Comparison of ENCODE assay signal across 8 cellular contexts in genomic region chr16:75555213-75555706, GRCh38. TPM values are rescaled to one million over a fixed set of nuclear protein-coding genes. Genes with fewer than 3 reads are reported as not detected.
DNase-seq lines count a peak whose midpoint lies in the region; ATAC-seq and TF ChIP-seq lines count a peak whose summit lies in the region.

No MANE protein-coding gene starts in this region.

- H3K9ac ChIP-seq in adipocyte (ENCODE audit: low read length) = peak overlapping the region; percentile 85

- H3K27me3 ChIP-seq in BJ (ENCODE audit: control insufficient read depth, insufficient read depth, low read length) = peaks cover 1% of the 10 kb centered on the region; the same call in 1 of the 2 replicates
- no peaks in the 10 kb centered on the region for H3K27me3 ChIP-seq in adipocyte (replicated peaks; ENCODE audit: control insufficient read depth, insufficient read depth, low read length)
- H3K27me3 ChIP-seq in neutrophil = peaks cover 55% of the 10 kb centered on the region

- DNase-seq in BJ (ENCODE audit: low read depth) (peak; percentile 33), NCI-H510A treated with DMSO at 0.1 percent for 48 hours (lab: John Stamatoyannopoulos, UW) (peak; percentile 69), adipocyte (ENCODE audit: low read depth) (peak; percentile 95), Right ventricle myocardium inferior (ENCODE audit: missing footprints) (peak; percentile 80), GDM1 (lab: John Stamatoyannopoulos, UW) (no peak)

- CTCF ChIA-PET in BJ (lab: Yijun Ruan, JAX) = interaction anchor here (0.8 kb wide), 1 partner anchor 10 kb away, joined by 4 read pairs; no protein-coding TSS in a partner anchor

- ATAC-seq in HG03280 (IDR thresholded peaks at IDR 0.05; ENCODE audit: unreplicated experiment) = peak; percentile 14
- ATAC-seq in Right ventricle myocardium inferior = peak; percentile 89

- intact Hi-C loops in Right ventricle myocardium inferior (cut with DNase I) = no loop called here

- H3K4me1 ChIP-seq in adipocyte (ENCODE audit: control insufficient read depth, insufficient read depth, low read length) (peaks cover 12% of the 10 kb centered on the region), neutrophil (ENCODE audit: control insufficient read depth in 1 of 2, insufficient read depth in 1 of 2, low read depth in 1 of 2, low read length in 1 of 2) (peaks cover 16 to 17% of the 10 kb centered on the region in 2 experiments)

- POLR2A ChIA-PET in BJ (lab: Charles Lee) = interaction anchor here (0.6 kb wide), 1 partner anchor 114 kb away, joined by 3 read pairs; no protein-coding TSS in a partner anchor

- TF ChIP-seq CTCF in BJ (IDR thresholded peaks at IDR 0.05; ENCODE audit: insufficient read depth, low read depth, low read length) (no peak), neutrophil (IDR thresholded peaks at IDR 0.05) (no peak)

- no peak overlapping the region for H3K27ac ChIP-seq in neutrophil

- H3K36me3 ChIP-seq in BJ (ENCODE audit: control insufficient read depth, insufficient read depth, low read length) (no peaks in the 10 kb centered on the region), adipocyte (ENCODE audit: control insufficient read depth, insufficient read depth, low read length, severe bottlenecking) (no peaks in the 10 kb centered on the region), neutrophil (no peaks in the 10 kb centered on the region)

- H3K9me3 ChIP-seq in adipocyte (ENCODE audit: control insufficient read depth, low read length) = no peaks in the 10 kb centered on the region
- H3K9me3 ChIP-seq in neutrophil = no peaks in the 10 kb centered on the region

- peak overlapping the region; percentile 81 for H3K4me3 ChIP-seq in BJ (ENCODE audit: low read depth, low read length)
- peak overlapping the region; percentile 93 for H3K4me3 ChIP-seq in adipocyte (ENCODE audit: low read length)
- peak overlapping the region; percentile 78 to 89 for H3K4me3 ChIP-seq in neutrophil (ENCODE audit: low read depth in 1 of 2, low read length in 1 of 2)

- peak; percentile 36 for TF ChIP-seq POLR2A in GM18526 (IDR thresholded peaks at IDR 0.05; ENCODE audit: extremely low read depth, insufficient read length)

RNA-seq across cellular contexts. Expression of gene TMEM231, which starts 0.8 kb away (rescaled TPM):
- polyA plus RNA-seq in BJ (2011; rRNA removed) = 19.8 and 38.8 TPM in 2 replicates
- polyA minus RNA-seq in BJ (2011; rRNA and poly(A)+ RNA removed) = 22.7 and 38.0 TPM in 2 replicates
- total RNA-seq in Right ventricle myocardium inferior = 4.4 TPM

RNA-seq across cellular contexts. Expression of gene GABARAPL2, which starts 10.9 kb away (rescaled TPM):
- polyA plus RNA-seq in BJ (2011; rRNA removed) = 32.3 and 61.9 TPM in 2 replicates
- 8.2 and 11.1 TPM in 2 replicates for polyA minus RNA-seq in BJ (2011; rRNA and poly(A)+ RNA removed)
- total RNA-seq in Right ventricle myocardium inferior = 231 TPM

RNA-seq across cellular contexts. Expression of gene CHST5, which starts 19.4 kb away (rescaled TPM):
- polyA plus RNA-seq in BJ (2011; rRNA removed) = 0.15 TPM in 1 of 2 replicates, not detected in the other
- not detected in 2 replicates for polyA minus RNA-seq in BJ (2011; rRNA and poly(A)+ RNA removed)
- 0.27 TPM for total RNA-seq in Right ventricle myocardium inferior
